25 cellular contexts compared by ENCODE assay signal in genomic region chr12:57525615-57526383, GRCh38. TPM values are rescaled to one million over a fixed set of nuclear protein-coding genes. Genes with fewer than 3 reads are reported as not detected.
DNase-seq lines count a peak whose midpoint lies in the region; TF ChIP-seq lines count a peak whose summit lies in the region.
"Had no signal": no experiment of that assay in that cellular context is flagged by ENCODE, and none has a peak within 500 bp of the region (broad histone marks: within the 10 kb centered on the region; RNA-seq: fewer than 3 reads in every experiment).

No MANE protein-coding gene starts in this region.

- no peaks in the 10 kb centered on the region for H3K27me3 ChIP-seq in BLaER1
- H3K27me3 ChIP-seq in neural cell (ENCODE audit: insufficient read depth, low read depth, low read length), result no peaks in the 10 kb centered on the region
- H3K27me3 ChIP-seq: brain microvascular endothelial cell, heart left ventricle, Peyer's patch had no signal

- peaks cover 52% of the 10 kb centered on the region for H3K4me1 ChIP-seq in BLaER1

- no peaks in the 10 kb centered on the region for H3K9me3 ChIP-seq in BLaER1
- no peaks in the 10 kb centered on the region for H3K9me3 ChIP-seq in neural cell (ENCODE audit: low read length)
- H3K9me3 ChIP-seq: heart left ventricle, Peyer's patch had no signal

- H4K20me1 ChIP-seq in BLaER1 (peaks cover 50% of the 10 kb centered on the region), neural cell (ENCODE audit: insufficient read depth) (no peaks in the 10 kb centered on the region)

- H3K9me2 ChIP-seq in neural cell (ENCODE audit: insufficient read depth, low read length), result no peaks in the 10 kb centered on the region

- H2AFZ ChIP-seq in neural cell (ENCODE audit: low read depth, low read length), result no peak overlapping the region

- TF ChIP-seq CTCF in 22Rv1 (IDR thresholded peaks at IDR 0.05) (no peak), RWPE1 (conservative IDR thresholded peaks at IDR 0.05; ENCODE audit: low read depth) (no peak), neural cell (IDR thresholded peaks at IDR 0.05; ENCODE audit: poor library complexity, severe bottlenecking) (no peak), foreskin fibroblast (IDR thresholded peaks at IDR 0.05; ENCODE audit: low read depth, low read length) (no peak)

- POLR2A ChIA-PET in RWPE1 (lab: Yijun Ruan, JAX; ENCODE audit: low non-redundant PET), result no interaction called here

- H3F3A ChIP-seq in neural cell (ENCODE audit: insufficient read depth, low read length, poor library complexity, severe bottlenecking), result peaks cover 4% of the 10 kb centered on the region

- CTCF ChIA-PET in RWPE1 (lab: Yijun Ruan, JAX), result no interaction called here

- H3K36me3 ChIP-seq in BLaER1 (peaks cover 68% of the 10 kb centered on the region), neural cell (ENCODE audit: insufficient read depth, low read length) (no peaks in the 10 kb centered on the region)

- H3K79me2 ChIP-seq in neural cell (replicated peaks; ENCODE audit: insufficient read depth, low read length), result peaks cover 18% of the 10 kb centered on the region

- TF ChIP-seq RAD21 in neural cell (conservative IDR thresholded peaks at IDR 0.05), result no peak

- no peak for TF ChIP-seq EP300 in neural cell (conservative IDR thresholded peaks at IDR 0.05; ENCODE audit: poor library complexity, severe bottlenecking)

- peak overlapping the region; percentile 57; the same call in 1 of the 2 replicates for H3K9ac ChIP-seq in BLaER1
- no peak overlapping the region for H3K9ac ChIP-seq in neural cell (ENCODE audit: low read length)

- H3K27ac ChIP-seq in 22Rv1 (peak overlapping the region; percentile 100), BLaER1 (peak overlapping the region; percentile 51; the same call in 1 of the 2 replicates), RWPE1 (peak overlapping the region; percentile 98), neural cell (ENCODE audit: low read length) (no peak overlapping the region)
- H3K27ac ChIP-seq: brain microvascular endothelial cell, epithelial cell of prostate had no signal

- H3K4me2 ChIP-seq in BLaER1, result peak overlapping the region; percentile 98
- H3K4me2 ChIP-seq in neural cell (ENCODE audit: low read length), result no peak overlapping the region

- DNase-seq in RWPE1 (ENCODE audit: low spot score), result no peak
- no peak for DNase-seq in NOMO-1 (lab: John Stamatoyannopoulos, UW; ENCODE audit: unreplicated experiment in 2 of 2)
- DNase-seq in NCI-H1417 (lab: John Stamatoyannopoulos, UW), result no peak
- no peak for DNase-seq in D341Med (ENCODE audit: low spot score)
- no peak for DNase-seq in foreskin fibroblast
- DNase-seq: activated CD4-positive, alpha-beta T cell treated with anti-CD3 and anti-CD28 coated beads for 1 hour; activated effector memory CD4-positive, alpha-beta T cell treated with anti-CD3 and anti-CD28 coated beads, Interleukin-2, amount 50 U/mL, for 16 hours; activated T-cell treated with anti-CD3 and anti-CD28 coated beads for 4 hours; brain microvascular endothelial cell; CD4-positive, alpha-beta T cell; effector CD4-positive, alpha-beta T cell; heart left ventricle; NCI-H1092; NCI-H187; NCI-H2171; NCI-H510A treated with DMSO at 0.1 percent for 48 hours; nephron progenitor cell; Peyer's patch; stimulated activated CD4-positive, alpha-beta T cell treated with anti-CD3 and anti-CD28 coated beads, Interleukin-12 subunit alpha, Interleukin-12 subunit beta, amount 100 ng/mL, for 4 hours; stimulated activated CD4-positive, alpha-beta T cell treated with anti-CD3 and anti-CD28 coated beads, Interleukin-4, amount 100 ng/mL, for 1 hour; T-helper 1 cell had no signal

- H3K4me3 ChIP-seq in BLaER1 (no peak overlapping the region), neural cell (ENCODE audit: low read length) (peak overlapping the region; percentile 86), foreskin fibroblast (ENCODE audit: low read depth in 1 of 2, low read length in 2 of 2) (no peak overlapping the region)
- H3K4me3 ChIP-seq: heart left ventricle, Peyer's patch had no signal

TF ChIP-seq in neural cell, 6 proteins besides CTCF, POLR2A, EP300 and RAD21:
- no peak for TF ChIP-seq EZH2 (IDR thresholded peaks at IDR 0.05; ENCODE audit: borderline replicate concordance, insufficient read depth, low read length, poor library complexity, severe bottlenecking)
- TF ChIP-seq MXI1 (conservative IDR thresholded peaks at IDR 0.05; ENCODE audit: poor library complexity, severe bottlenecking), result no peak
- TF ChIP-seq SMC3 (conservative IDR thresholded peaks at IDR 0.05; ENCODE audit: poor library complexity), result no peak
- no peak for TF ChIP-seq REST (IDR thresholded peaks at IDR 0.05; ENCODE audit: borderline replicate concordance)
- TF ChIP-seq POLR2AphosphoS5 (IDR thresholded peaks at IDR 0.05), result no peak
- TF ChIP-seq TAF1 (IDR thresholded peaks at IDR 0.05; ENCODE audit: low read depth), result no peak

RNA-seq across cellular contexts. Expression of gene MBD6, which starts 3.2 kb away (rescaled TPM):
- 2.1 and 6.2 TPM in 2 replicates for polyA plus RNA-seq in neural cell
- polyA minus RNA-seq in neural cell, result 1.9 and 8.6 TPM in 2 replicates

RNA-seq across cellular contexts. Expression of gene DDIT3, which starts 5.5 kb away (rescaled TPM):
- polyA plus RNA-seq in neural cell, result 24.0 and 25.8 TPM in 2 replicates
- 11.8 and 13.6 TPM in 2 replicates for polyA minus RNA-seq in neural cell

RNA-seq across cellular contexts. Expression of gene DCTN2, which starts 21.2 kb away (rescaled TPM):
- polyA plus RNA-seq in neural cell, result 351 and 369 TPM in 2 replicates
- 131 and 162 TPM in 2 replicates for polyA minus RNA-seq in neural cell

RNA-seq across cellular contexts. Expression of gene KIF5A, which starts 24.0 kb away (rescaled TPM):
- polyA plus RNA-seq in neural cell, result 58.8 and 67.5 TPM in 2 replicates
- 80.1 and 98.9 TPM in 2 replicates for polyA minus RNA-seq in neural cell

RNA-seq across cellular contexts. Expression of gene MARS1, which starts 37.9 kb away (rescaled TPM):
- 312 and 321 TPM in 2 replicates for polyA plus RNA-seq in neural cell
- polyA minus RNA-seq in neural cell, result 115 and 122 TPM in 2 replicates
